Comparison of ENCODE assay signal across 1 cellular context in the genomic region with DNA sequence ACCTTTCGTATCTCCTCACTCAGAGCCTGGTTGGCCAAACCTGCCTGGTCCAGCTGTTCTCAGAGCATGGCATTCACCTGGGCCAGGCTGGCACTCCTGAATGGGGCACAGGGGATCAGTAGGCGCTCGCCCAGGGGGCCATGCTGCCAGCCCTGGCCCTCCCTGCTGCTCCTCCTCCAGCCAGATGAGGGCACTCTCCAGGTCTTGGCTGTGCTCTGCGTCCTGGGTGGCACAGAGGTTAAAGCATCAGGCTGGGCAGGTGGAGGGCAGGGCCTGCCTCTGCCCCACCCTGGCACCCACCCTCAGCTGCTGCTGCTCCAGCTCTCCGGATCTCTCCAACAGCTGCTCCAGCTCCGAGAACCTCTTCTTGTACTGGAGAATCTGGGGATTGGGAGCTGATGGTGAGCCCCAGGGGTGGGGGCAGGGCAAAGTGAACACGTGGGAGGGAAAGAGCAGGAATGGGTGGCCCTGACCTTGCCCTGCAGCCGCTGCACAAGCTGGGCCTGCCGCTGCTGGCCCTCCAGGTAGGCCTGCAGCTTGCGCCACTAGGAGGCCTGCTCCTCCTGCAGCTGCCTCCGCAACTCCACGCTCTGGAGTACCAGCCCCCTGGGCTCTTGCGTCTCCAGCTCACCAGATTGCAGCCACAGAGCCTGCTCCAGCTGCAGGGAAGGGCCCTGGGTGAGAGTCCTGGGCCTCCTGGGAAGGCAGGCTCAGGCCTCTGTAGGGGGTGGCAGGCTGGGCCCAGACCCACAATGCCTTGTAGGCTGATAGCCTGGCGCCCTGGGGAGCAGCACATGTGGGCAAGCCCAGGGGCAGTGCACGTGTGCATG. TPM values are rescaled to one million over a fixed set of nuclear protein-coding genes. Genes with fewer than 3 reads are reported as not detected.
"Had no signal": no experiment of that assay in that cellular context is flagged by ENCODE, and none has a peak within 500 bp of the region (broad histone marks: within the 10 kb centered on the region; RNA-seq: fewer than 3 reads in every experiment).

No MANE protein-coding gene starts in this region.

RNA-seq across cellular contexts. Expression of a gene that starts 10.0 kb away (rescaled TPM):
- polyA plus RNA-seq: stomach had no signal
